8 cellular contexts compared by ENCODE assay signal in genomic region chr16:81035975-81036750, GRCh38. TPM values are rescaled to one million over a fixed set of nuclear protein-coding genes. Genes with fewer than 3 reads are reported as not detected.
DNase-seq lines count a peak whose midpoint lies in the region; ATAC-seq lines count a peak whose summit lies in the region.

No MANE protein-coding gene starts in this region.

- H3K4me1 ChIP-seq in SJCRH30 (no peaks in the 10 kb centered on the region), iPS-18a (ENCODE audit: control insufficient read depth, low read depth, low read length) (no peaks in the 10 kb centered on the region), skeletal muscle tissue (ENCODE audit: control insufficient read depth in 3 of 3, insufficient read depth in 3 of 3, low read length in 3 of 3) (peaks cover 10 to 15% (median 11%) of the 10 kb centered on the region in 3 donors)

- peak overlapping the region; percentile 84 for H3K9ac ChIP-seq in iPS-18a (ENCODE audit: low read length)
- H3K9ac ChIP-seq in skeletal muscle tissue (ENCODE audit: low read depth in 1 of 3, low read length in 3 of 3): peak overlapping the region; percentile 79 to 89 (median 85)

- H3K36me3 ChIP-seq in SJCRH30 (no peaks in the 10 kb centered on the region), iPS-18a (ENCODE audit: control insufficient read depth, low read depth, low read length) (peaks cover 14% of the 10 kb centered on the region), skeletal muscle tissue (ENCODE audit: control insufficient read depth in 3 of 3, insufficient read depth in 3 of 3, low read length in 3 of 3) (peaks cover 0 to 7% (median 5%) of the 10 kb centered on the region in 3 donors)

- H3K9me3 ChIP-seq in SJCRH30 (replicated peaks) (no peaks in the 10 kb centered on the region), iPS-18a (ENCODE audit: control insufficient read depth, low read depth, low read length) (no peaks in the 10 kb centered on the region), skeletal muscle tissue (ENCODE audit: control insufficient read depth in 3 of 3, low read length in 3 of 3) (no peaks in the 10 kb centered on the region)

- H3K27me3 ChIP-seq in SJCRH30: no peaks in the 10 kb centered on the region
- H3K27me3 ChIP-seq in iPS-18a (ENCODE audit: control insufficient read depth, insufficient read depth, low read length): no peaks in the 10 kb centered on the region
- H3K27me3 ChIP-seq in skeletal muscle tissue (ENCODE audit: control insufficient read depth in 3 of 3, insufficient read depth in 3 of 3, low read length in 3 of 3): no peaks in the 10 kb centered on the region

- ATAC-seq in GM18520 (IDR thresholded peaks at IDR 0.05; ENCODE audit: unreplicated experiment) (peak; percentile 40), HG03064 (IDR thresholded peaks at IDR 0.05; ENCODE audit: low read depth, unreplicated experiment) (peak; percentile 50)

- H3K4me3 ChIP-seq in SJCRH30 (peak overlapping the region; percentile 67), iPS-18a (ENCODE audit: low read length) (peak overlapping the region; percentile 90), skeletal muscle tissue (ENCODE audit: low read length in 3 of 3) (peak overlapping the region; percentile 76 to 83 (median 78))

- H3K27ac ChIP-seq in SJCRH30: no peak overlapping the region
- H3K27ac ChIP-seq in iPS-18a (ENCODE audit: low read length): no peak overlapping the region
- peak overlapping the region; percentile 39 for H3K27ac ChIP-seq in skeletal muscle tissue (ENCODE audit: low read depth, low read length)

- peak; percentile 68 for DNase-seq in 8988T
- DNase-seq in SJCRH30: peak; percentile 13 to 22
- DNase-seq in astrocyte of the hippocampus (ENCODE audit: low read depth, low spot score): peak; percentile 72
- DNase-seq in COLO829 (ENCODE audit: low spot score): no peak

RNA-seq across cellular contexts. Expression of gene ATMIN, which starts 0.5 kb away (rescaled TPM):
- 24.2 and 24.3 TPM in 2 replicates for total RNA-seq in SJCRH30 (2014; rRNA removed; shearing (Covaris generic))
- 19.8 TPM for total RNA-seq in skeletal muscle tissue

RNA-seq across cellular contexts. Expression of gene CENPN, which starts 29.1 kb away (rescaled TPM):
- 77.4 and 88.0 TPM in 2 replicates for total RNA-seq in SJCRH30 (2014; rRNA removed; shearing (Covaris generic))
- total RNA-seq in skeletal muscle tissue: 13.0 TPM

RNA-seq across cellular contexts. Expression of gene CMC2, which starts 29.5 kb away (rescaled TPM):
- 79.0 and 85.1 TPM in 2 replicates for total RNA-seq in SJCRH30 (2014; rRNA removed; shearing (Covaris generic))
- total RNA-seq in skeletal muscle tissue: 24.5 TPM

RNA-seq across cellular contexts. Expression of gene C16orf46, which starts 40.9 kb away (rescaled TPM):
- total RNA-seq in SJCRH30 (2014; rRNA removed; shearing (Covaris generic)): 0.23 and 0.32 TPM in 2 replicates
- not detected for total RNA-seq in skeletal muscle tissue
